Comparison of ENCODE assay signal across 1 cellular context in genomic region chr13:74794582-74794981, GRCh38.
TF ChIP-seq lines count a peak whose summit lies in the region.

No MANE protein-coding gene starts in this region.

TF ChIP-seq in H1, 55 proteins besides CTCF, POLR2A, EP300 and RAD21:
- no peak; the same call in 1 of the 2 replicates for TF ChIP-seq E2F6 (IDR thresholded peaks at IDR 0.05)
